ENCODE assay signal across 17 cellular contexts in genomic region chr4:114563536-114564315, GRCh38. TPM values are rescaled to one million over a fixed set of nuclear protein-coding genes. Genes with fewer than 3 reads are reported as not detected.
DNase-seq lines count a peak whose midpoint lies in the region; ATAC-seq and FAIRE-seq lines count a peak whose summit lies in the region.
"Had no signal": no experiment of that assay in that cellular context is flagged by ENCODE, and none has a peak within 500 bp of the region (broad histone marks: within the 10 kb centered on the region; RNA-seq: fewer than 3 reads in every experiment).

No MANE protein-coding gene starts in this region.

- no peaks in the 10 kb centered on the region for H3K27me3 ChIP-seq in H7 (ENCODE audit: control insufficient read depth, insufficient read depth, low read length)
- H3K27me3 ChIP-seq in small intestine (ENCODE audit: control insufficient read depth in 2 of 2, insufficient read depth in 2 of 2, low read length in 2 of 2) = no peaks in the 10 kb centered on the region
- H3K27me3 ChIP-seq: sigmoid colon, SJSA1 had no signal

- no peak for FAIRE-seq in small intestine (lab: Jason Lieb, UNC)

- DNase-seq in H7 (peak; percentile 12), RPMI7951 (ENCODE audit: low read depth) (peak; percentile 1), glomerular visceral epithelial cell (ENCODE audit: extremely low spot score) (peak; percentile 79), small intestine (peak; percentile 94), KG1 (lab: John Stamatoyannopoulos, UW) (no peak), dermis blood vessel endothelial cell (no peak)
- DNase-seq in activated CD8-positive, alpha-beta memory T cell treated with anti-CD3 and anti-CD28 coated beads, Interleukin-2, amount 50 U/mL, for 48 hours = no peak
- DNase-seq: activated CD4-positive, CD25-positive, alpha-beta regulatory T cell treated with anti-CD3 and anti-CD28 coated beads, Interleukin-2, amount 50 U/mL, for 72 hours; activated T-cell treated with anti-CD3 and anti-CD28 coated beads, Interleukin-2, amount 50 U/mL, for 72 hours; CD8-positive, alpha-beta T cell; naive B cell; NCI-H146; NCI-H526; sigmoid colon; substantia nigra had no signal

- H3K9me3 ChIP-seq in small intestine (ENCODE audit: control insufficient read depth, low read depth) = no peaks in the 10 kb centered on the region
- H3K9me3 ChIP-seq: sigmoid colon had no signal

- peaks cover 0 to 2% of the 10 kb centered on the region in 2 donors for H3K4me1 ChIP-seq in small intestine (ENCODE audit: control insufficient read depth in 2 of 2, insufficient read depth in 1 of 2, low read depth in 1 of 2, low read length in 1 of 2)
- H3K4me1 ChIP-seq: sigmoid colon, SJSA1 had no signal

- H3K27ac ChIP-seq in small intestine (ENCODE audit: low read depth in 1 of 2, low read length in 1 of 2) = peak overlapping the region; percentile 12 to 69
- H3K27ac ChIP-seq: sigmoid colon, SJSA1 had no signal

- H3K4me3 ChIP-seq in H7 (ENCODE audit: insufficient read depth, low read depth, low read length) (no peak overlapping the region), small intestine (ENCODE audit: low read depth in 1 of 2, low read length in 2 of 2) (peak overlapping the region in 1 of 2 donors; percentile 18)
- H3K4me3 ChIP-seq: sigmoid colon, SJSA1 had no signal

- H3K36me3 ChIP-seq in H7 (replicated peaks; ENCODE audit: control insufficient read depth, insufficient read depth, low read length) = no peaks in the 10 kb centered on the region
- no peaks in the 10 kb centered on the region for H3K36me3 ChIP-seq in small intestine (ENCODE audit: control insufficient read depth in 2 of 2, insufficient read depth in 2 of 2, low read length in 2 of 2)
- H3K36me3 ChIP-seq: sigmoid colon, SJSA1 had no signal

- WGBS in small intestine, 3 donors = 7 to 35% (median 19%) methylated on average over 5 of the region's 5 CpGs

- no peak for ATAC-seq in HG02852 (IDR thresholded peaks at IDR 0.05; ENCODE audit: unreplicated experiment)
- ATAC-seq: activated T-cell treated with anti-CD3 and anti-CD28 coated beads, Interleukin-2, amount 50 U/mL, for 72 hours; CD8-positive, alpha-beta T cell had no signal

RNA-seq across cellular contexts. Expression of gene UGT8, which starts 34.9 kb away (rescaled TPM):
- 18.2 and 19.5 TPM in 2 replicates for total RNA-seq in H7 (2014; rRNA removed; shearing (Covaris generic))
- 0.68 and 0.96 TPM in 2 replicates for total RNA-seq in RPMI7951 (2014; rRNA removed; shearing (Covaris generic))
- 10 to 100 TPM in 1 of 3 donors, 1 to 10 TPM in 2; 7.6 to 18.9 (median 7.8) TPM for polyA plus RNA-seq in small intestine
- total RNA-seq in dermis blood vessel endothelial cell = 0.05 and 0.51 TPM in 2 replicates
- total RNA-seq: SJSA1 had no signal

Comparison
In these comparisons a context has a peak if more than half of its experiments do, and no peak if none do; other contexts are left out.
1. DNase-seq: peak in H7 (single experiment), RPMI7951 (single experiment), glomerular visceral epithelial cell (single experiment) and small intestine (single experiment); none in KG1 (single experiment), dermis blood vessel endothelial cell (single experiment) and activated CD8-positive, alpha-beta memory T cell treated with anti-CD3 and anti-CD28 coated beads, Interleukin-2, amount 50 U/mL, for 48 hours (single experiment).